ENCODE assay signal across 27 cellular contexts in the genomic region with DNA sequence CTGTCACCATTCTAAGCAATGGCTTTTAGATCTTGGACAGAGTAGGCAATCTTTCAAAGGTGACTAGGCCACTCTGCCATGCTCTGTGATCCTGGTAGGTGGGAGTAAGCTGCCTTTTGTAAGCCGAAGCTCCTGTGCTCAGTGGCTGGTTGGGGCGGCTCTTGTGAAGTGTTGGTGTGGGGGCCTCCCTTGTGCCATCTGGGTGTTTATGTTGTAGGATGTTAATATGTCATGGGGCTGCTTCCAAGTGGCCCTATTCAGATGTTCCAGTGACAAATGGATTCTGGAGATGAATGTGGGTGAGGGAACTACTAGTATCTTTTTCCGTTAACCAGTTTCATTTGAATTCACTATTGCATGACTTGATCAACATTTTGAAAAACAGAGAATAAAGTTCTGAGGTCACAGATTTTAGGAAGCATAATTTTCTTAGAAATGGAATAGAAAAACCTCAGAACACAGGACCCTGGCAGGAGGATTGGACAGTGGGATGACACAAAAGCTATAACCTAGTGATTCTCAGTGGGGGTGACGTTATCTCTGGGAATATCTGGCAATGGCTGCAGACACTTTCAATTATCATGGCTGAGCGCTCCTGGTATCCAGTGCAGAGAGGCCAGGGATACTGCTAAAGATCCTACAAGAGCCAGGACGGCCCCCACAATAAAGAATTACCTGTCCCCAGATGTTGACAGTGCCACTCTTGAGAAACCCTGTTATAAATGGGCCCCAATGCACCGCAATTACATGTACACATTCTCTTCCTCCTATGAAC.
DNase-seq lines count a peak whose midpoint lies in the region; ATAC-seq and TF ChIP-seq lines count a peak whose summit lies in the region.
"Had no signal": no experiment of that assay in that cellular context is flagged by ENCODE, and none has a peak within 500 bp of the region (broad histone marks: within the 10 kb centered on the region; RNA-seq: fewer than 3 reads in every experiment).

No MANE protein-coding gene starts in this region.

- DNase-seq in activated T-cell treated with anti-CD3 and anti-CD28 coated beads for 48 hours (ENCODE audit: low read depth) (peak; percentile 22), nephron progenitor cell (peak; percentile 15), NCI-H2227 (lab: John Stamatoyannopoulos, UW; ENCODE audit: unreplicated experiment) (no peak), dermis blood vessel endothelial cell (no peak), head of caudate nucleus (no peak)
- DNase-seq in activated T-cell treated with anti-CD3 and anti-CD28 coated beads, Interleukin-2, amount 50 U/mL, for 48 hours, result no peak
- DNase-seq in stimulated activated naive CD8-positive, alpha-beta T cell treated with anti-CD3 and anti-CD28 coated beads, Interleukin-15, Interleukin-2, amounts not matched to agents 100 U/mL and 50 U/mL, for 24 hours, result peak; percentile 46
- no peak for DNase-seq in stimulated activated naive CD8-positive, alpha-beta T cell treated with anti-CD3 and anti-CD28 coated beads, Interleukin-15, amount 100 ng/mL, for 72 hours
- DNase-seq: activated gamma-delta T cell; amniotic stem cell; brain microvascular endothelial cell; CD8-positive, alpha-beta memory T cell; cerebellar nuclear complex; EL; GOT3; heart left ventricle; kidney; lower lobe of right lung; midbrain; naive B cell; NCI-H1436 treated with DMSO at 0.1 percent for 48 hours; NCI-H2081 treated with DMSO at 0.1 percent for 48 hours; NCI-H226; right lobe of liver; Right ventricle myocardium superior; transverse colon had no signal

- peaks cover 29% of the 10 kb centered on the region for H3K4me1 Mint-ChIP-seq in stimulated activated naive CD8-positive, alpha-beta T cell treated with anti-CD3 and anti-CD28 coated beads, Interleukin-15, amount 100 ng/mL, for 72 hours
- peaks cover 59% of the 10 kb centered on the region for H3K4me1 Mint-ChIP-seq in nephron progenitor cell

- no peak overlapping the region for H3K4me3 Mint-ChIP-seq in stimulated activated naive CD8-positive, alpha-beta T cell treated with anti-CD3 and anti-CD28 coated beads, Interleukin-15, amount 100 ng/mL, for 72 hours
- H3K4me3 Mint-ChIP-seq in nephron progenitor cell, result no peak overlapping the region
- H3K4me3 Mint-ChIP-seq: CD8-positive, alpha-beta memory T cell; naive B cell had no signal

- no peak overlapping the region for H3K27ac Mint-ChIP-seq in stimulated activated naive CD8-positive, alpha-beta T cell treated with anti-CD3 and anti-CD28 coated beads, Interleukin-15, amount 100 ng/mL, for 72 hours
- no peak overlapping the region for H3K27ac Mint-ChIP-seq in nephron progenitor cell

- intact Hi-C loops in head of caudate nucleus (cut with DNase I), result no loop called here

- ATAC-seq in stimulated activated naive CD8-positive, alpha-beta T cell treated with anti-CD3 and anti-CD28 coated beads, Interleukin-15, Interleukin-2, amounts not matched to agents 100 U/mL and 50 U/mL, for 24 hours, result peak; percentile 83
- no peak for ATAC-seq in stimulated activated naive CD8-positive, alpha-beta T cell treated with anti-CD3 and anti-CD28 coated beads, Interleukin-15, amount 100 ng/mL, for 72 hours
- ATAC-seq: heart left ventricle, lower lobe of right lung, Panc1, right lobe of liver had no signal

- no peak for TF ChIP-seq CTCF in nephron progenitor cell (IDR thresholded peaks at IDR 0.05)

- H3K36me3 Mint-ChIP-seq in nephron progenitor cell (ENCODE audit: low read depth), result no peaks in the 10 kb centered on the region
- H3K36me3 Mint-ChIP-seq: CD8-positive, alpha-beta memory T cell; naive B cell had no signal

- H3K27me3 Mint-ChIP-seq in stimulated activated naive CD8-positive, alpha-beta T cell treated with anti-CD3 and anti-CD28 coated beads, Interleukin-15, amount 100 ng/mL, for 72 hours, result peaks cover 12% of the 10 kb centered on the region
- H3K27me3 Mint-ChIP-seq in nephron progenitor cell (ENCODE audit: low read depth, poor library complexity), result peaks cover 23% of the 10 kb centered on the region
- H3K27me3 Mint-ChIP-seq: naive B cell had no signal

- H3K9me3 Mint-ChIP-seq in stimulated activated naive CD8-positive, alpha-beta T cell treated with anti-CD3 and anti-CD28 coated beads, Interleukin-15, amount 100 ng/mL, for 72 hours, result no peaks in the 10 kb centered on the region
- no peaks in the 10 kb centered on the region for H3K9me3 Mint-ChIP-seq in nephron progenitor cell
- H3K9me3 Mint-ChIP-seq: CD8-positive, alpha-beta memory T cell; naive B cell had no signal

Comparison
In these comparisons a context has a peak if more than half of its experiments do, and no peak if none do; other contexts are left out.
1. DNase-seq: peak in activated T-cell treated with anti-CD3 and anti-CD28 coated beads for 48 hours (single experiment), stimulated activated naive CD8-positive, alpha-beta T cell treated with anti-CD3 and anti-CD28 coated beads, Interleukin-15, Interleukin-2, amounts not matched to agents 100 U/mL and 50 U/mL, for 24 hours (single experiment) and nephron progenitor cell (single experiment); none in activated T-cell treated with anti-CD3 and anti-CD28 coated beads, Interleukin-2, amount 50 U/mL, for 48 hours (0 of 2), stimulated activated naive CD8-positive, alpha-beta T cell treated with anti-CD3 and anti-CD28 coated beads, Interleukin-15, amount 100 ng/mL, for 72 hours (0 of 2), NCI-H2227 (single experiment), dermis blood vessel endothelial cell (single experiment) and head of caudate nucleus (0 of 42).